In genomic region chr3:81027344-81027743, GRCh38 we compare ENCODE assay signal across 9 cellular contexts.
"Had no signal": no experiment of that assay in that cellular context is flagged by ENCODE, and none has a peak within 500 bp of the region (broad histone marks: within the 10 kb centered on the region; RNA-seq: fewer than 3 reads in every experiment).

No MANE protein-coding gene starts in this region.

- H3K9me3 Mint-ChIP-seq: GM23338, H9 had no signal

- ATAC-seq: GM23338, HepG2, K562 had no signal

- H3K27ac Mint-ChIP-seq: GM23338, H9 had no signal

- H3K4me1 Mint-ChIP-seq: GM23338, H9 had no signal

- DNase-seq: H9, HCEC 1CT, IMR-90 had no signal

- FAIRE-seq: H1, H54, HepG2, K562 had no signal

- H3K4me3 Mint-ChIP-seq: GM23338, H9 had no signal

- H3K4me2 ChIP-seq: GM23338 had no signal

- H3K27ac ChIP-seq: HL-60 had no signal

- H3K4me3 ChIP-seq: GM23338, K562 had no signal

- H2AFZ ChIP-seq: GM23338 had no signal
